In the genomic region with DNA sequence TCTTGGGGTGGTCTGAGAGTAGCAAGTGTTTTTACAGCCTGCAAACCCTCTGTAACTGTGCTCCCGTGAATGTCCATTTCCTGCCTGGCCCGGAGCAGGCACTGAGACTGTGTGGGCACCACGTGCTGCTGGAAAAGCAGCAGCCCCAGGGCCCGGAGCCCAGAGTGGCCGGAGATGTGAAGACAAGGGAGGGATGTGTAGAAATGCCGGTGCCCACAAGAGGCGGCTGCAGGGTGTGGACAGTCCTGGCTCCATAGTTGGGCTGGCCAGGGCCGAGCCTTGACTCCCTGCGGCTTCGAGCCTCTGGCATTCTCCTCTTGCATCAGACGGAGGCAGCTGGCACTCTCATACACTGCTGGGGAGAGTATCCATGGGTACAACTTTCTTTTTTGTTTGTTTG, we compare ENCODE assay signal across 16 cellular contexts. TPM values are rescaled to one million over a fixed set of nuclear protein-coding genes. Genes with fewer than 3 reads are reported as not detected.
DNase-seq lines count a peak whose midpoint lies in the region; ATAC-seq and TF ChIP-seq lines count a peak whose summit lies in the region.
"Had no signal": no experiment of that assay in that cellular context is flagged by ENCODE, and none has a peak within 500 bp of the region (broad histone marks: within the 10 kb centered on the region; RNA-seq: fewer than 3 reads in every experiment).

No MANE protein-coding gene starts in this region.

- no peak for TF ChIP-seq CTCF in PC-3 (conservative IDR thresholded peaks at IDR 0.05; ENCODE audit: low read depth, low read length)
- TF ChIP-seq CTCF in dorsolateral prefrontal cortex (IDR thresholded peaks at IDR 0.05 in 54 of 56, conservative IDR thresholded peaks at IDR 0.05 in 2 of 56; ENCODE audit: low read depth in 1 of 56, partially characterized antibody in 56 of 56), result peak in 6 of 56 donors; percentile 10 to 30 (median 14)
- no peak for TF ChIP-seq CTCF in mesothelial cell of epicardium (IDR thresholded peaks at IDR 0.05; ENCODE audit: unreplicated experiment)

- H3K27me3 ChIP-seq in PC-3 (ENCODE audit: low read length) (no peaks in the 10 kb centered on the region), dorsolateral prefrontal cortex (no peaks in the 10 kb centered on the region)

- intact Hi-C loops in PC-3 (cut with micrococcal nuclease) (no loop called here), dorsolateral prefrontal cortex (cut with DNase I) (loop anchor here in 1 of 2 donors (2.0 kb wide), 1 partner anchor 14 kb away; a partner anchor contains a TSS)

- no TSS peak for BruUV-seq in PC-3 (replicated peaks; lab: Mats Ljungman, UMichigan)

- H4K20me1 ChIP-seq in PC-3 (ENCODE audit: low read length), result no peaks in the 10 kb centered on the region

- no peaks in the 10 kb centered on the region for H3K36me3 Mint-ChIP-seq in mesothelial cell of epicardium

- H3K9me3 Mint-ChIP-seq in mesothelial cell of epicardium, result no peaks in the 10 kb centered on the region
- H3K9me3 Mint-ChIP-seq: T-helper 1 cell treated with Interleukin-12 subunit alpha and Interleukin-12 subunit beta and Interleukin-4 antibody, amounts not matched to agents 30 μg/mL and 1 μg/mL, for 36 hours had no signal

- no peak overlapping the region for H2AFZ ChIP-seq in PC-3 (ENCODE audit: low read length)

- H3K4me3 Mint-ChIP-seq in mesothelial cell of epicardium, result no peak overlapping the region
- H3K4me3 Mint-ChIP-seq: T-helper 1 cell treated with Interleukin-12 subunit alpha and Interleukin-12 subunit beta and Interleukin-4 antibody, amounts not matched to agents 30 μg/mL and 1 μg/mL, for 36 hours had no signal

- H3K4me2 ChIP-seq in PC-3 (ENCODE audit: low read length), result no peak overlapping the region
- H3K4me2 ChIP-seq: KMS-11 had no signal

- H3K36me3 ChIP-seq in PC-3 (ENCODE audit: low read depth, low read length), result no peaks in the 10 kb centered on the region
- H3K36me3 ChIP-seq: neutrophil had no signal

- POLR2A ChIA-PET in PC-3 (lab: Charles Lee; ENCODE audit: unreplicated experiment), result no interaction called here

- no peaks in the 10 kb centered on the region for H3F3A ChIP-seq in PC-3 (ENCODE audit: low read length, unreplicated experiment)

- no peak overlapping the region for H3K27ac Mint-ChIP-seq in mesothelial cell of epicardium
- H3K27ac Mint-ChIP-seq: T-helper 1 cell treated with Interleukin-12 subunit alpha and Interleukin-12 subunit beta and Interleukin-4 antibody, amounts not matched to agents 30 μg/mL and 1 μg/mL, for 36 hours had no signal

- H3K9me2 ChIP-seq in PC-3 (replicated peaks; ENCODE audit: low read length), result no peaks in the 10 kb centered on the region

- peak in 12 of 14 donors; percentile 5 to 85 (median 58) for DNase-seq in C1 segment of cervical spinal cord (lab: John Stamatoyannopoulos, UW)
- no peak for DNase-seq in PC-3
- DNase-seq in dorsolateral prefrontal cortex, result peak; percentile 49 to 80 (median 72)
- peak; percentile 62 for DNase-seq in occipital lobe (lab: John Stamatoyannopoulos, UW)
- DNase-seq in mesothelial cell of epicardium (ENCODE audit: low spot score in 2 of 2, unreplicated experiment in 2 of 2), result no peak
- no peak for DNase-seq in stimulated activated CD4-positive, alpha-beta T cell treated with anti-CD3 and anti-CD28 coated beads, Interleukin-2, amount 100 ng/mL, for 24 hours
- DNase-seq in kidney tubule cell (ENCODE audit: low spot score), result no peak
- DNase-seq in mesenteric fat pad (ENCODE audit: low spot score), result no peak
- DNase-seq: activated CD4-positive, CD25-positive, alpha-beta regulatory T cell treated with anti-CD3 and anti-CD28 coated beads, Interleukin-2, amount 50 U/mL, for 72 hours; activated naive CD4-positive, alpha-beta T cell treated with anti-CD3 and anti-CD28 coated beads, Interleukin-2, amount 50 U/mL, for 16 hours; GOT3; NCI-H1436 treated with DMSO at 0.1 percent for 48 hours; NCI-H526 treated with DMSO at 0.1 percent for 48 hours had no signal

- no peaks in the 10 kb centered on the region for H3K79me2 ChIP-seq in PC-3 (ENCODE audit: low read length)

- no peaks in the 10 kb centered on the region for H3K4me1 ChIP-seq in PC-3 (ENCODE audit: insufficient read depth, low read length)

- no peaks in the 10 kb centered on the region for H3K9me3 ChIP-seq in PC-3 (ENCODE audit: low read length)
- H3K9me3 ChIP-seq: neutrophil had no signal

- H3K27ac ChIP-seq in PC-3 (ENCODE audit: low read length), result peak overlapping the region; percentile 33; the same call in 1 of the 2 replicates
- H3K27ac ChIP-seq in dorsolateral prefrontal cortex, result peak overlapping the region in 43 of 59 donors; percentile 11 to 89 (median 45)
- H3K27ac ChIP-seq: KMS-11, neutrophil had no signal

- CTCF ChIA-PET in PC-3 (lab: Charles Lee), result no interaction called here

- H3K9ac ChIP-seq in PC-3 (ENCODE audit: low read length), result no peak overlapping the region
- H3K9ac ChIP-seq: KMS-11 had no signal

- peak; percentile 20 for ATAC-seq in PC-3

- H3K4me1 Mint-ChIP-seq in mesothelial cell of epicardium, result no peaks in the 10 kb centered on the region

- no peaks in the 10 kb centered on the region for H3K27me3 Mint-ChIP-seq in mesothelial cell of epicardium (ENCODE audit: low read depth)

- H3K4me3 ChIP-seq in PC-3 (ENCODE audit: low read length) (no peak overlapping the region), dorsolateral prefrontal cortex (peak overlapping the region in 5 of 59 donors; percentile 2 to 20 (median 6))

RNA-seq across cellular contexts. Expression of a gene that starts 13.2 kb away (rescaled TPM):
- 2.2 and 5.9 TPM in 2 replicates for total RNA-seq in PC-3 (2014; rRNA removed)
- 10 to 100 TPM; 19.3 to 78.0 (median 32.5) TPM for total RNA-seq in dorsolateral prefrontal cortex
- total RNA-seq in occipital lobe, result 11.4 TPM
- total RNA-seq in mesothelial cell of epicardium, result 14.9 to 16.3 TPM (median 15.7 TPM) in 3 replicates
- total RNA-seq in mesenteric fat pad, result 187 TPM

Comparison
In these comparisons a context has a peak if more than half of its experiments do, and no peak if none do; other contexts are left out.
1. DNase-seq: peak in C1 segment of cervical spinal cord (12 of 14), dorsolateral prefrontal cortex (10 of 10) and occipital lobe (single experiment); none in PC-3 (single experiment), mesothelial cell of epicardium (0 of 2), stimulated activated CD4-positive, alpha-beta T cell treated with anti-CD3 and anti-CD28 coated beads, Interleukin-2, amount 100 ng/mL, for 24 hours (0 of 2), kidney tubule cell (single experiment) and mesenteric fat pad (single experiment).